Comparison of ENCODE assay signal across 22 cellular contexts in the genomic region with DNA sequence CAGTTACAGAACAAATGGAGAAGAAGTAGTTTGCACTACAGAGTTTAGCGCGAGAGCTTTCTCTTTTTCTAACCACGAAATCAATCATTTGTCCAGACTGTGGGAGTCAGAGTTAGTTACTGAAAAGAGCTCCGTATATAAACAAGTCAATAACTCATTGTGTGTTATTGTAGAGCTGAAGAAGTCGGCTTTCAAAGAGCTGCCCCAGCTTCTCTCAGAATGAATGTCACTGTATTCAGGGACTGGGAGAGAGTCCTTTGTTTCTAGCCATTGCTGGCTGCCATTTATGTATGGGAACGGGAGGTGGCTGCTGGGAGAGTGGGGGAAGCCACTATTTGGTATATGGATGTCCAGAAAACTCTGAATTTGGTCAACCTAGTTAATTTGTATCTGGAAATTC.
DNase-seq lines count a peak whose midpoint lies in the region; ATAC-seq and TF ChIP-seq lines count a peak whose summit lies in the region.
"Had no signal": no experiment of that assay in that cellular context is flagged by ENCODE, and none has a peak within 500 bp of the region (broad histone marks: within the 10 kb centered on the region; RNA-seq: fewer than 3 reads in every experiment).

No MANE protein-coding gene starts in this region.

- peaks cover 5% of the 10 kb centered on the region for H3K27me3 Mint-ChIP-seq in GM23338 (ENCODE audit: insufficient read depth, low read depth, poor library complexity)
- H3K27me3 Mint-ChIP-seq in chondrocyte (ENCODE audit: low read depth), result peaks cover 16% of the 10 kb centered on the region

- no peak overlapping the region for H2AFZ ChIP-seq in GM23338
- peak overlapping the region; percentile 80 for H2AFZ ChIP-seq in neuron (ENCODE audit: low read depth, low read length)

- 20 to 41% methylated on average over 4 to 6 of the region's 6 CpGs for WGBS in ectodermal cell, 2 experiments

- no peaks in the 10 kb centered on the region for H3K9me3 ChIP-seq in ectodermal cell (ENCODE audit: control insufficient read depth, low read length)
- no peaks in the 10 kb centered on the region for H3K9me3 ChIP-seq in neuron (ENCODE audit: low read length)
- H3K9me3 ChIP-seq: heart right ventricle, suprapubic skin had no signal

- H3K36me3 Mint-ChIP-seq in GM23338 (ENCODE audit: low read depth) (no peaks in the 10 kb centered on the region), chondrocyte (ENCODE audit: low read depth) (no peaks in the 10 kb centered on the region)
- H3K36me3 Mint-ChIP-seq: CD4-positive, alpha-beta memory T cell; natural killer cell; stimulated activated effector memory CD8-positive, alpha-beta T cell treated with anti-CD3 and anti-CD28 coated beads, Interleukin-12 subunit alpha, Interleukin-12 subunit beta, amount 100 ng/mL, for 72 hours had no signal

- H3K27me3 ChIP-seq in GM23338 (ENCODE audit: insufficient read depth) (no peaks in the 10 kb centered on the region), ectodermal cell (ENCODE audit: control insufficient read depth, insufficient read depth, low read length, poor library complexity, severe bottlenecking) (no peaks in the 10 kb centered on the region), neuron (ENCODE audit: insufficient read depth, low read length) (no peaks in the 10 kb centered on the region)
- H3K27me3 ChIP-seq: suprapubic skin had no signal

- H3K4me1 ChIP-seq in GM23338 (ENCODE audit: insufficient read depth) (peaks cover 44% of the 10 kb centered on the region), ectodermal cell (ENCODE audit: control insufficient read depth, insufficient read depth, low read length) (no peaks in the 10 kb centered on the region), neuron (ENCODE audit: insufficient read depth, low read length) (peaks cover 30% of the 10 kb centered on the region)
- H3K4me1 ChIP-seq: heart right ventricle, suprapubic skin had no signal

- intact Hi-C loops in Right ventricle myocardium inferior (cut with DNase I), result no loop called here

- H3K4me3 Mint-ChIP-seq in GM23338, result no peak overlapping the region
- H3K4me3 Mint-ChIP-seq in chondrocyte (ENCODE audit: unreplicated experiment), result no peak overlapping the region
- H3K4me3 Mint-ChIP-seq: activated CD8-positive, alpha-beta T cell treated with anti-CD3 and anti-CD28 coated beads for 36 hours; CD4-positive, alpha-beta memory T cell; HFFc6; natural killer cell; stimulated activated effector memory CD8-positive, alpha-beta T cell treated with anti-CD3 and anti-CD28 coated beads, Interleukin-12 subunit alpha, Interleukin-12 subunit beta, amount 100 ng/mL, for 72 hours had no signal

- H3K4me3 ChIP-seq in GM23338 (no peak overlapping the region), ectodermal cell (ENCODE audit: insufficient read depth, low read depth, low read length) (no peak overlapping the region), neuron (ENCODE audit: low read length) (peak overlapping the region; percentile 22)
- H3K4me3 ChIP-seq: heart right ventricle, suprapubic skin had no signal

- TF ChIP-seq CTCF in GM23338 (conservative IDR thresholded peaks at IDR 0.05; ENCODE audit: low read depth in 2 of 2), result no peak
- TF ChIP-seq CTCF in chondrocyte (IDR thresholded peaks at IDR 0.05), result no peak

- H3K9me3 Mint-ChIP-seq in GM23338 (no peaks in the 10 kb centered on the region), chondrocyte (ENCODE audit: low read depth) (no peaks in the 10 kb centered on the region)
- H3K9me3 Mint-ChIP-seq: activated CD8-positive, alpha-beta T cell treated with anti-CD3 and anti-CD28 coated beads for 36 hours; CD4-positive, alpha-beta memory T cell; stimulated activated effector memory CD8-positive, alpha-beta T cell treated with anti-CD3 and anti-CD28 coated beads, Interleukin-12 subunit alpha, Interleukin-12 subunit beta, amount 100 ng/mL, for 72 hours had no signal

- H3K27ac ChIP-seq in GM23338 (ENCODE audit: low read depth) (peak overlapping the region; percentile 7; the same call in 1 of the 2 replicates), ectodermal cell (ENCODE audit: insufficient read depth, low read depth, low read length, poor library complexity, severe bottlenecking) (peak overlapping the region; percentile 9)
- H3K27ac ChIP-seq: heart right ventricle, suprapubic skin had no signal

- ATAC-seq in GM23338, result peak; percentile 66
- ATAC-seq in Right ventricle myocardium inferior, result no peak
- ATAC-seq: activated CD4-positive, CD25-positive, alpha-beta regulatory T cell treated with anti-CD3 and anti-CD28 coated beads, Interleukin-2, amount 50 U/mL, for 24 hours; activated CD8-positive, alpha-beta T cell treated with anti-CD3 and anti-CD28 coated beads for 36 hours; heart right ventricle; left lobe of liver; natural killer cell; stimulated activated effector memory CD8-positive, alpha-beta T cell treated with anti-CD3 and anti-CD28 coated beads, Interleukin-12 subunit alpha, Interleukin-12 subunit beta, amount 100 ng/mL, for 72 hours had no signal

- no peaks in the 10 kb centered on the region; the same call in 1 of the 2 replicates for H3F3A ChIP-seq in GM23338 (replicated peaks; ENCODE audit: low read depth)

- peaks cover 31% of the 10 kb centered on the region for H3K4me1 Mint-ChIP-seq in GM23338
- H3K4me1 Mint-ChIP-seq in chondrocyte (ENCODE audit: low read depth), result no peaks in the 10 kb centered on the region
- H3K4me1 Mint-ChIP-seq: natural killer cell; stimulated activated effector memory CD8-positive, alpha-beta T cell treated with anti-CD3 and anti-CD28 coated beads, Interleukin-12 subunit alpha, Interleukin-12 subunit beta, amount 100 ng/mL, for 72 hours had no signal

- no peaks in the 10 kb centered on the region for H3K79me2 ChIP-seq in GM23338 (replicated peaks; ENCODE audit: insufficient read depth)

- H3K27ac Mint-ChIP-seq in GM23338 (peak overlapping the region; percentile 38; the same call in 1 of the 2 replicates), chondrocyte (ENCODE audit: unreplicated experiment) (no peak overlapping the region)
- H3K27ac Mint-ChIP-seq: activated CD8-positive, alpha-beta T cell treated with anti-CD3 and anti-CD28 coated beads for 36 hours; CD4-positive, alpha-beta memory T cell; HFFc6; natural killer cell; stimulated activated effector memory CD8-positive, alpha-beta T cell treated with anti-CD3 and anti-CD28 coated beads, Interleukin-12 subunit alpha, Interleukin-12 subunit beta, amount 100 ng/mL, for 72 hours had no signal

- H3K9me2 ChIP-seq in GM23338 (ENCODE audit: insufficient read depth), result peaks cover 5% of the 10 kb centered on the region; the same call in 1 of the 2 replicates

- H4K20me1 ChIP-seq in GM23338 (replicated peaks; ENCODE audit: insufficient read depth), result no peaks in the 10 kb centered on the region

- no peaks in the 10 kb centered on the region for H3K36me3 ChIP-seq in GM23338 (ENCODE audit: insufficient read depth)
- no peaks in the 10 kb centered on the region for H3K36me3 ChIP-seq in ectodermal cell (ENCODE audit: control insufficient read depth, insufficient read depth, low read length)
- H3K36me3 ChIP-seq in neuron (ENCODE audit: insufficient read depth, low read length), result no peaks in the 10 kb centered on the region
- H3K36me3 ChIP-seq: heart right ventricle, suprapubic skin had no signal

- peak overlapping the region; percentile 45; the same call in 1 of the 2 replicates for H3K4me2 ChIP-seq in GM23338

- DNase-seq in GM23338 (ENCODE audit: low spot score) (peak; percentile 37), NCI-H2107 treated with DMSO at 0.1 percent for 48 hours (lab: John Stamatoyannopoulos, UW; ENCODE audit: unreplicated experiment) (peak; percentile 96), NOMO-1 (lab: John Stamatoyannopoulos, UW; ENCODE audit: unreplicated experiment in 2 of 2) (no peak), Right ventricle myocardium inferior (ENCODE audit: missing footprints) (no peak), chondrocyte (ENCODE audit: low spot score) (no peak)
- DNase-seq: activated CD8-positive, alpha-beta T cell treated with anti-CD3 and anti-CD28 coated beads for 36 hours; CD4-positive, alpha-beta memory T cell; central memory CD4-positive, alpha-beta T cell; GF-D8; heart right ventricle; HFFc6; KG1; natural killer cell; NCI-H2029 treated with DMSO at 0.1 percent for 48 hours; NCI-H526 treated with DMSO at 0.1 percent for 48 hours; Right ventricle myocardium superior had no signal

TF ChIP-seq in GM23338, 12 proteins besides CTCF, POLR2A, EP300 and RAD21:
- no peak for TF ChIP-seq ZNF114 (CRISPR knock-in tag; IDR thresholded peaks at IDR 0.05)
- TF ChIP-seq EZH2 (IDR thresholded peaks at IDR 0.05; ENCODE audit: low read depth, unreplicated experiment), result no peak
- TF ChIP-seq, protein P1, sequence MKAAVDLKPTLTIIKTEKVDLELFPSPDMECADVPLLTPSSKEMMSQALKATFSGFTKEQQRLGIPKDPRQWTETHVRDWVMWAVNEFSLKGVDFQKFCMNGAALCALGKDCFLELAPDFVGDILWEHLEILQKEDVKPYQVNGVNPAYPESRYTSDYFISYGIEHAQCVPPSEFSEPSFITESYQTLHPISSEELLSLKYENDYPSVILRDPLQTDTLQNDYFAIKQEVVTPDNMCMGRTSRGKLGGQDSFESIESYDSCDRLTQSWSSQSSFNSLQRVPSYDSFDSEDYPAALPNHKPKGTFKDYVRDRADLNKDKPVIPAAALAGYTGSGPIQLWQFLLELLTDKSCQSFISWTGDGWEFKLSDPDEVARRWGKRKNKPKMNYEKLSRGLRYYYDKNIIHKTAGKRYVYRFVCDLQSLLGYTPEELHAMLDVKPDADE (IDR thresholded peaks at IDR 0.05), result no peak
- TF ChIP-seq JUNB (IDR thresholded peaks at IDR 0.05; ENCODE audit: unreplicated experiment), result no peak
- no peak for TF ChIP-seq STAT1 (IDR thresholded peaks at IDR 0.05; ENCODE audit: unreplicated experiment)
- no peak for TF ChIP-seq ZNF331 (CRISPR knock-in tag; IDR thresholded peaks at IDR 0.05; ENCODE audit: low read depth)
- no peak for TF ChIP-seq EZH2phosphoT487 (IDR thresholded peaks at IDR 0.05; ENCODE audit: unreplicated experiment)

Comparison
In these comparisons a context has a peak if more than half of its experiments do, and no peak if none do; other contexts are left out.
1. DNase-seq: peak in GM23338 (single experiment) and NCI-H2107 treated with DMSO at 0.1 percent for 48 hours (single experiment); none in NOMO-1 (0 of 2), Right ventricle myocardium inferior (single experiment) and chondrocyte (single experiment).